ENCODE assay signal across 10 cellular contexts in genomic region chr6:81613606-81614005, GRCh38.
DNase-seq lines count a peak whose midpoint lies in the region; ATAC-seq and TF ChIP-seq lines count a peak whose summit lies in the region.
"Had no signal": no experiment of that assay in that cellular context is flagged by ENCODE, and none has a peak within 500 bp of the region (broad histone marks: within the 10 kb centered on the region; RNA-seq: fewer than 3 reads in every experiment).

No MANE protein-coding gene starts in this region.

- no peaks in the 10 kb centered on the region for H3K27me3 ChIP-seq in Loucy (ENCODE audit: insufficient read depth, low read length, poor library complexity, severe bottlenecking)
- H3K27me3 ChIP-seq in mesenchymal stem cell (ENCODE audit: control insufficient read depth in 1 of 2, insufficient read depth in 1 of 2, low read length in 2 of 2), result no peaks in the 10 kb centered on the region
- no peaks in the 10 kb centered on the region for H3K27me3 ChIP-seq in ovary

- H3K23ac ChIP-seq in mesenchymal stem cell (ENCODE audit: low read length in 2 of 2), result no peak overlapping the region

- H4K8ac ChIP-seq in mesenchymal stem cell (ENCODE audit: low read length), result peak overlapping the region; percentile 28

- TF ChIP-seq CTCF in Loucy (conservative IDR thresholded peaks at IDR 0.05; ENCODE audit: low read length), result no peak
- TF ChIP-seq CTCF in astrocyte of the cerebellum (IDR thresholded peaks at IDR 0.05; ENCODE audit: low read depth, low read length, missing control alignments), result no peak
- TF ChIP-seq CTCF in ovary (IDR thresholded peaks at IDR 0.05), result no peak

- H3K4me2 ChIP-seq in Loucy (ENCODE audit: low read depth, low read length, poor library complexity, severe bottlenecking) (peak overlapping the region; percentile 88), mesenchymal stem cell (ENCODE audit: low read length, poor library complexity, severe bottlenecking) (no peak overlapping the region)

- peak overlapping the region in 1 of 2 experiments; percentile 54 for H2BK12ac ChIP-seq in mesenchymal stem cell (ENCODE audit: low read length in 2 of 2)

- H3K4ac ChIP-seq in mesenchymal stem cell (ENCODE audit: low read depth in 1 of 2, low read length in 2 of 2), result no peak overlapping the region

- no peak overlapping the region for H2BK15ac ChIP-seq in mesenchymal stem cell (ENCODE audit: low read depth, poor library complexity, severe bottlenecking)

- peak overlapping the region in 1 of 2 experiments; percentile 43 for H3K18ac ChIP-seq in mesenchymal stem cell (ENCODE audit: low read depth in 1 of 2, low read length in 2 of 2)

- in situ Hi-C loops in astrocyte of the cerebellum (cut with HindIII; ENCODE audit: low sequenced_read_pairs), result no loop called here

- peak overlapping the region; percentile 34 for H2BK120ac ChIP-seq in mesenchymal stem cell (ENCODE audit: low read depth, low read length)

- H3K27ac ChIP-seq in mesenchymal stem cell (ENCODE audit: low read length, poor library complexity, severe bottlenecking), result peak overlapping the region; percentile 24
- no peak overlapping the region for H3K27ac ChIP-seq in ovary
- H3K27ac ChIP-seq: parathyroid adenoma had no signal

- H3K36me3 ChIP-seq in Loucy (ENCODE audit: insufficient read depth, low read length), result no peaks in the 10 kb centered on the region
- no peaks in the 10 kb centered on the region for H3K36me3 ChIP-seq in mesenchymal stem cell (ENCODE audit: control insufficient read depth in 1 of 2, insufficient read depth in 2 of 2, low read depth in 1 of 2, low read length in 2 of 2)
- H3K36me3 ChIP-seq in ovary, result no peaks in the 10 kb centered on the region

- no peak for ATAC-seq in GM21526 (IDR thresholded peaks at IDR 0.05; ENCODE audit: low FRiP score, unreplicated experiment)
- no peak for ATAC-seq in GM18907 (IDR thresholded peaks at IDR 0.05; ENCODE audit: unreplicated experiment)

- DNase-seq in EH (ENCODE audit: low read depth), result peak; percentile 92
- peak; percentile 5 for DNase-seq in astrocyte of the cerebellum (ENCODE audit: low read depth)
- peak; percentile 88 for DNase-seq in mesenchymal stem cell
- DNase-seq in ovary, result no peak
- no peak for DNase-seq in posterior cingulate gyrus
- DNase-seq: NCI-H2107 had no signal

- H2AFZ ChIP-seq in Loucy (ENCODE audit: low read length) (no peak overlapping the region), mesenchymal stem cell (ENCODE audit: low read depth, low read length) (no peak overlapping the region)
- H2AFZ ChIP-seq: parathyroid adenoma had no signal

- no peaks in the 10 kb centered on the region for H3K9me2 ChIP-seq in Loucy (replicated peaks; ENCODE audit: low read depth, low read length)

- no peak overlapping the region for H2AK5ac ChIP-seq in mesenchymal stem cell (ENCODE audit: low read length, severe bottlenecking)

- no peaks in the 10 kb centered on the region for H3K79me2 ChIP-seq in Loucy (ENCODE audit: insufficient read depth, low read length)
- H3K79me2 ChIP-seq: parathyroid adenoma had no signal

- no CpG with 5 or more reads among the region's 1 CpG for WGBS in mesenchymal stem cell
- 64 to 77% (median 75%) methylated on average over 1 of the region's 1 CpG for WGBS in ovary, 3 donors

- H3K4me3 ChIP-seq in Loucy (ENCODE audit: low read length, poor library complexity, severe bottlenecking) (peak overlapping the region; percentile 62), astrocyte of the cerebellum (ENCODE audit: low read depth, low read length) (no peak overlapping the region), mesenchymal stem cell (ENCODE audit: insufficient read depth in 1 of 2, low read depth in 1 of 2, low read length in 2 of 2) (no peak overlapping the region), ovary (no peak overlapping the region)

- peaks cover 3% of the 10 kb centered on the region; the same call in 1 of the 2 replicates for H3F3A ChIP-seq in Loucy (ENCODE audit: low read depth)

- H4K20me1 ChIP-seq in Loucy (ENCODE audit: insufficient read depth, low read length, poor library complexity, severe bottlenecking), result no peaks in the 10 kb centered on the region

- H3K79me1 ChIP-seq in mesenchymal stem cell (replicated peaks; ENCODE audit: low read length, poor library complexity, severe bottlenecking), result no peaks in the 10 kb centered on the region

- peaks cover 20% of the 10 kb centered on the region for H3K4me1 ChIP-seq in Loucy (ENCODE audit: insufficient read depth, low read length, poor library complexity, severe bottlenecking)
- H3K4me1 ChIP-seq in mesenchymal stem cell (ENCODE audit: control insufficient read depth, insufficient read depth, low read depth, low read length), result no peaks in the 10 kb centered on the region
- H3K4me1 ChIP-seq in ovary (ENCODE audit: insufficient read depth), result no peaks in the 10 kb centered on the region
- H3K4me1 ChIP-seq: parathyroid adenoma had no signal

- no peak overlapping the region for H3K14ac ChIP-seq in mesenchymal stem cell (ENCODE audit: low read length in 2 of 2)

- H3K9me3 ChIP-seq in Loucy (ENCODE audit: insufficient read depth, low read depth, low read length), result no peaks in the 10 kb centered on the region
- no peaks in the 10 kb centered on the region for H3K9me3 ChIP-seq in mesenchymal stem cell (ENCODE audit: control insufficient read depth, low read length)
- H3K9me3 ChIP-seq in ovary, result no peaks in the 10 kb centered on the region

- H2BK5ac ChIP-seq in mesenchymal stem cell (ENCODE audit: low read depth, low read length, poor library complexity, severe bottlenecking), result no peak overlapping the region

- TF ChIP-seq POLR2A in ovary (IDR thresholded peaks at IDR 0.05), result no peak

- no peak overlapping the region for H4K91ac ChIP-seq in mesenchymal stem cell (ENCODE audit: low read length)

- H3K9ac ChIP-seq in Loucy (ENCODE audit: low read depth, low read length, poor library complexity, severe bottlenecking), result no peak overlapping the region
- H3K9ac ChIP-seq in mesenchymal stem cell (ENCODE audit: low read length), result no peak overlapping the region
- H3K9ac ChIP-seq: parathyroid adenoma had no signal

- TF ChIP-seq EP300 in ovary (IDR thresholded peaks at IDR 0.05), result no peak

- intact Hi-C loops in ovary (cut with DNase I), result no loop called here
- intact Hi-C loops in posterior cingulate gyrus (cut with DNase I), result no loop called here

Comparison
In these comparisons a context has a peak if more than half of its experiments do, and no peak if none do; other contexts are left out.
1. DNase-seq: peak in EH (single experiment), astrocyte of the cerebellum (single experiment) and mesenchymal stem cell (single experiment); none in ovary (0 of 5) and posterior cingulate gyrus (0 of 10).